23 cellular contexts compared by ENCODE assay signal in genomic region chr6:149095842-149096241, GRCh38.
DNase-seq lines count a peak whose midpoint lies in the region; ATAC-seq and TF ChIP-seq lines count a peak whose summit lies in the region.
"Had no signal": no experiment of that assay in that cellular context is flagged by ENCODE, and none has a peak within 500 bp of the region (broad histone marks: within the 10 kb centered on the region; RNA-seq: fewer than 3 reads in every experiment).

No MANE protein-coding gene starts in this region.

- TF ChIP-seq CTCF in NB4 (IDR thresholded peaks at IDR 0.05; ENCODE audit: low read depth, low read length) (no peak), RWPE1 (conservative IDR thresholded peaks at IDR 0.05; ENCODE audit: low read depth) (no peak)

- no peak for TF ChIP-seq POLR2A in NB4 (IDR thresholded peaks at IDR 0.05; ENCODE audit: extremely low read depth, insufficient read length)

- H3K27me3 ChIP-seq in naive thymus-derived CD4-positive, alpha-beta T cell (ENCODE audit: control insufficient read depth in 2 of 2, insufficient read depth in 2 of 2, low read length in 2 of 2), result no peaks in the 10 kb centered on the region
- no peaks in the 10 kb centered on the region for H3K27me3 ChIP-seq in SJCRH30
- H3K27me3 ChIP-seq: gastrocnemius medialis had no signal

- H3K4me1 Mint-ChIP-seq in activated CD4-positive, alpha-beta T cell treated with anti-CD3 and anti-CD28 coated beads for 36 hours, result peaks cover 34% of the 10 kb centered on the region
- H3K4me1 Mint-ChIP-seq in activated CD4-positive, alpha-beta memory T cell treated with anti-CD3 and anti-CD28 coated beads, Interleukin-2, amount 10 ng/mL, durations not matched to agents 7 days and 5 days, result peaks cover 73% of the 10 kb centered on the region
- peaks cover 19 to 65% (median 44%) of the 10 kb centered on the region in 7 donors for H3K4me1 Mint-ChIP-seq in naive thymus-derived CD4-positive, alpha-beta T cell
- H3K4me1 Mint-ChIP-seq: memory B cell had no signal

- intact Hi-C loops in activated CD4-positive, alpha-beta T cell treated with anti-CD3 and anti-CD28 coated beads for 36 hours (cut with DNase I, micrococcal nuclease), result loop anchor here (2.0 to 5.0 kb wide), 2 partner anchors 45 to 46 kb away; no protein-coding TSS in a partner anchor
- intact Hi-C loops in naive thymus-derived CD4-positive, alpha-beta T cell (cut with micrococcal nuclease), result loop anchor here (1.0 to 5.0 kb wide), 7 partner anchors 11 to 221 kb away; partner anchors contain the start of gene TAB2 (in 1 of the 2)

- H3K9me3 ChIP-seq in naive thymus-derived CD4-positive, alpha-beta T cell (ENCODE audit: control insufficient read depth in 2 of 3, low read length in 3 of 3), result peaks cover 3 to 20% (median 6%) of the 10 kb centered on the region in 3 experiments
- H3K9me3 ChIP-seq in SJCRH30 (replicated peaks), result peaks cover 3% of the 10 kb centered on the region; the same call in 1 of the 2 replicates
- H3K9me3 ChIP-seq: gastrocnemius medialis had no signal

- peaks cover 26 to 33% of the 10 kb centered on the region in 2 donors for H3K4me1 ChIP-seq in naive thymus-derived CD4-positive, alpha-beta T cell (ENCODE audit: control insufficient read depth in 2 of 2, insufficient read depth in 2 of 2, low read length in 2 of 2)
- H3K4me1 ChIP-seq in SJCRH30, result no peaks in the 10 kb centered on the region
- H3K4me1 ChIP-seq: gastrocnemius medialis had no signal

- no peak overlapping the region for H3K27ac ChIP-seq in naive thymus-derived CD4-positive, alpha-beta T cell (ENCODE audit: low read depth, low read length)
- H3K27ac ChIP-seq in SJCRH30 (no peak overlapping the region), RWPE1 (no peak overlapping the region)
- H3K27ac ChIP-seq: gastrocnemius medialis had no signal

- H3K4me3 ChIP-seq in NB4 (ENCODE audit: low read depth, low read length) (no peak overlapping the region), SJCRH30 (no peak overlapping the region)
- H3K4me3 ChIP-seq in naive thymus-derived CD4-positive, alpha-beta T cell (ENCODE audit: low read length), result no peak overlapping the region
- H3K4me3 ChIP-seq: gastrocnemius medialis had no signal

- POLR2A ChIA-PET in activated CD4-positive, alpha-beta T cell treated with anti-CD3 and anti-CD28 coated beads for 36 hours (lab: Charles Lee), result interaction anchor here (0.7 kb wide), 1 partner anchor 18 kb away, joined by 3 read pairs; no protein-coding TSS in a partner anchor
- POLR2A ChIA-PET in activated CD4-positive, alpha-beta memory T cell treated with anti-CD3 and anti-CD28 coated beads, Interleukin-2, amount 10 ng/mL, durations not matched to agents 7 days and 5 days (lab: Charles Lee), result interaction anchor here (0.8 to 9.0 kb wide), 30 partner anchors 8 to 338 kb away, joined by 3 to 176 read pairs (median 7); partner anchors contain the start of gene TAB2
- POLR2A ChIA-PET in naive thymus-derived CD4-positive, alpha-beta T cell (lab: Charles Lee), result interaction anchor here (0.8 to 2.2 kb wide), 7 partner anchors 9 to 44 kb away, joined by 3 to 4 read pairs (median 3); no protein-coding TSS in a partner anchor
- POLR2A ChIA-PET in RWPE1 (lab: Yijun Ruan, JAX; ENCODE audit: low non-redundant PET), result no interaction called here

- H3K27ac Mint-ChIP-seq in activated CD4-positive, alpha-beta T cell treated with anti-CD3 and anti-CD28 coated beads for 36 hours, result peak overlapping the region; percentile 74
- H3K27ac Mint-ChIP-seq in activated CD4-positive, alpha-beta memory T cell treated with anti-CD3 and anti-CD28 coated beads, Interleukin-2, amount 10 ng/mL, durations not matched to agents 7 days and 5 days, result peak overlapping the region; percentile 97
- peak overlapping the region in 8 of 9 donors; percentile 19 to 98 (median 76) for H3K27ac Mint-ChIP-seq in naive thymus-derived CD4-positive, alpha-beta T cell
- H3K27ac Mint-ChIP-seq: memory B cell, nephron progenitor cell, type B pancreatic cell had no signal

- no peaks in the 10 kb centered on the region for H3K36me3 ChIP-seq in naive thymus-derived CD4-positive, alpha-beta T cell (ENCODE audit: control insufficient read depth in 2 of 3, insufficient read depth in 3 of 3, low read length in 3 of 3)
- no peaks in the 10 kb centered on the region for H3K36me3 ChIP-seq in SJCRH30
- H3K36me3 ChIP-seq: gastrocnemius medialis had no signal

- DNase-seq in activated CD4-positive, alpha-beta T cell treated with anti-CD3 and anti-CD28 coated beads for 36 hours, result no peak
- no peak for DNase-seq in activated CD4-positive, alpha-beta T cell treated with anti-CD3 and anti-CD28 coated beads for 4 hours
- peak; percentile 86 for DNase-seq in NB4 (ENCODE audit: low read depth)
- peak; percentile 47 for DNase-seq in activated CD4-positive, alpha-beta memory T cell treated with anti-CD3 and anti-CD28 coated beads, Interleukin-2, amount 10 ng/mL, durations not matched to agents 7 days and 5 days
- no peak for DNase-seq in naive thymus-derived CD4-positive, alpha-beta T cell
- DNase-seq in SJCRH30, result no peak
- no peak for DNase-seq in RWPE1 (ENCODE audit: low spot score)
- DNase-seq: 8988T; activated CD4-positive, alpha-beta T cell treated with anti-CD3 and anti-CD28 coated beads, Interleukin-2, amount 50 U/mL, for 1 hour; activated T-cell treated with anti-CD3 and anti-CD28 coated beads, Interleukin-2, amount 50 U/mL, for 1 hour; central memory CD4-positive, alpha-beta T cell; gastrocnemius medialis; GOT3; Karpas-422; kidney; NCI-H1417; NCI-H526; nephron progenitor cell; SIG-M5; stimulated activated naive CD4-positive, alpha-beta T cell treated with Interleukin-2 at 50 U/mL for 16 hours had no signal

- no peaks in the 10 kb centered on the region for H3K27me3 Mint-ChIP-seq in activated CD4-positive, alpha-beta T cell treated with anti-CD3 and anti-CD28 coated beads for 36 hours
- H3K27me3 Mint-ChIP-seq in activated CD4-positive, alpha-beta memory T cell treated with anti-CD3 and anti-CD28 coated beads, Interleukin-2, amount 10 ng/mL, durations not matched to agents 7 days and 5 days, result no peaks in the 10 kb centered on the region
- H3K27me3 Mint-ChIP-seq in naive thymus-derived CD4-positive, alpha-beta T cell, result no peaks in the 10 kb centered on the region
- H3K27me3 Mint-ChIP-seq: type B pancreatic cell had no signal

- ATAC-seq in activated CD4-positive, alpha-beta T cell treated with anti-CD3 and anti-CD28 coated beads for 36 hours, result peak; percentile 15
- ATAC-seq in naive thymus-derived CD4-positive, alpha-beta T cell, result peak; percentile 41
- ATAC-seq in GM19324 (IDR thresholded peaks at IDR 0.05; ENCODE audit: low FRiP score, unreplicated experiment), result no peak
- ATAC-seq: gastrocnemius medialis had no signal

- no peak overlapping the region for H3K4me3 Mint-ChIP-seq in activated CD4-positive, alpha-beta T cell treated with anti-CD3 and anti-CD28 coated beads for 36 hours
- no peak overlapping the region for H3K4me3 Mint-ChIP-seq in activated CD4-positive, alpha-beta memory T cell treated with anti-CD3 and anti-CD28 coated beads, Interleukin-2, amount 10 ng/mL, durations not matched to agents 7 days and 5 days
- peak overlapping the region in 8 of 10 donors; percentile 24 to 79 (median 52) for H3K4me3 Mint-ChIP-seq in naive thymus-derived CD4-positive, alpha-beta T cell
- H3K4me3 Mint-ChIP-seq: memory B cell, nephron progenitor cell, type B pancreatic cell had no signal

- peaks cover 10% of the 10 kb centered on the region for H3K36me3 Mint-ChIP-seq in activated CD4-positive, alpha-beta T cell treated with anti-CD3 and anti-CD28 coated beads for 36 hours (ENCODE audit: low read depth)
- H3K36me3 Mint-ChIP-seq in activated CD4-positive, alpha-beta memory T cell treated with anti-CD3 and anti-CD28 coated beads, Interleukin-2, amount 10 ng/mL, durations not matched to agents 7 days and 5 days (ENCODE audit: low read depth), result peaks cover 51% of the 10 kb centered on the region
- peaks cover 6 to 46% (median 18%) of the 10 kb centered on the region in 5 donors for H3K36me3 Mint-ChIP-seq in naive thymus-derived CD4-positive, alpha-beta T cell
- H3K36me3 Mint-ChIP-seq: type B pancreatic cell had no signal

- CTCF ChIA-PET in activated CD4-positive, alpha-beta T cell treated with anti-CD3 and anti-CD28 coated beads for 36 hours (lab: Charles Lee), result interaction anchor here (0.6 to 2.1 kb wide), 6 partner anchors 11 to 1790 kb away, joined by 3 to 9 read pairs (median 4); no protein-coding TSS in a partner anchor
- CTCF ChIA-PET in activated CD4-positive, alpha-beta memory T cell treated with anti-CD3 and anti-CD28 coated beads, Interleukin-2, amount 10 ng/mL, durations not matched to agents 7 days and 5 days (lab: Charles Lee), result interaction anchor here (0.6 to 4.5 kb wide), 16 partner anchors 11 to 421 kb away, joined by 3 to 30 read pairs (median 10); no protein-coding TSS in a partner anchor
- CTCF ChIA-PET in naive thymus-derived CD4-positive, alpha-beta T cell (lab: Charles Lee), result interaction anchor here (0.8 to 1.6 kb wide), 3 partner anchors 10 to 135 kb away, joined by 3 to 4 read pairs (median 4); no protein-coding TSS in a partner anchor
- CTCF ChIA-PET in RWPE1 (lab: Yijun Ruan, JAX), result interaction anchor here (1.0 kb wide), 1 partner anchor 8 kb away, joined by 5 read pairs; no protein-coding TSS in a partner anchor

- H3K9me3 Mint-ChIP-seq in activated CD4-positive, alpha-beta T cell treated with anti-CD3 and anti-CD28 coated beads for 36 hours (ENCODE audit: low read depth), result peaks cover 19% of the 10 kb centered on the region
- peaks cover 30% of the 10 kb centered on the region for H3K9me3 Mint-ChIP-seq in activated CD4-positive, alpha-beta memory T cell treated with anti-CD3 and anti-CD28 coated beads, Interleukin-2, amount 10 ng/mL, durations not matched to agents 7 days and 5 days
- peaks cover 8 to 32% (median 22%) of the 10 kb centered on the region in 11 donors for H3K9me3 Mint-ChIP-seq in naive thymus-derived CD4-positive, alpha-beta T cell

Comparison
In these comparisons a context has a peak if more than half of its experiments do, and no peak if none do; other contexts are left out.
1. DNase-seq: peak in NB4 (single experiment) and activated CD4-positive, alpha-beta memory T cell treated with anti-CD3 and anti-CD28 coated beads, Interleukin-2, amount 10 ng/mL, durations not matched to agents 7 days and 5 days (single experiment); none in activated CD4-positive, alpha-beta T cell treated with anti-CD3 and anti-CD28 coated beads for 36 hours (single experiment), activated CD4-positive, alpha-beta T cell treated with anti-CD3 and anti-CD28 coated beads for 4 hours (0 of 2), naive thymus-derived CD4-positive, alpha-beta T cell (0 of 9), SJCRH30 (0 of 2) and RWPE1 (single experiment).
2. H3K4me3 Mint-ChIP-seq: peak in naive thymus-derived CD4-positive, alpha-beta T cell (8 of 10); none in activated CD4-positive, alpha-beta T cell treated with anti-CD3 and anti-CD28 coated beads for 36 hours (single experiment) and activated CD4-positive, alpha-beta memory T cell treated with anti-CD3 and anti-CD28 coated beads, Interleukin-2, amount 10 ng/mL, durations not matched to agents 7 days and 5 days (single experiment).
3. Peak in every context shown above with its lines, with median percentiles within 50 percentile points of each other: H3K27ac Mint-ChIP-seq.